Comparison of ENCODE assay signal across 8 cellular contexts in genomic region chr16:82627811-82628339, GRCh38. TPM values are rescaled to one million over a fixed set of nuclear protein-coding genes. Genes with fewer than 3 reads are reported as not detected.
DNase-seq lines count a peak whose midpoint lies in the region; ATAC-seq and TF ChIP-seq lines count a peak whose summit lies in the region.

No MANE protein-coding gene starts in this region.

- H3K9me3 ChIP-seq in MG63: no peaks in the 10 kb centered on the region
- no peaks in the 10 kb centered on the region for H3K9me3 ChIP-seq in ectodermal cell (ENCODE audit: control insufficient read depth, low read length)
- no peaks in the 10 kb centered on the region for H3K9me3 ChIP-seq in left lung
- H3K9me3 ChIP-seq in tibial artery: no peaks in the 10 kb centered on the region

- H3K4me3 ChIP-seq in MG63 (peak overlapping the region; percentile 30), ectodermal cell (ENCODE audit: insufficient read depth, low read depth, low read length) (peak overlapping the region; percentile 51), left lung (peak overlapping the region; percentile 35), tibial artery (peak overlapping the region; percentile 74 to 84)

- H3K4me1 ChIP-seq in ectodermal cell (ENCODE audit: control insufficient read depth, insufficient read depth, low read length): peaks cover 14% of the 10 kb centered on the region
- H3K4me1 ChIP-seq in left lung: peaks cover 7% of the 10 kb centered on the region in 2 donors
- peaks cover 0 to 60% (median 48%) of the 10 kb centered on the region in 4 donors for H3K4me1 ChIP-seq in tibial artery

- peak; percentile 55 for DNase-seq in MG63
- DNase-seq in left lung: peak in 1 of 2 donors; percentile 73
- peak; percentile 41 to 70 for DNase-seq in tibial artery
- no peak for DNase-seq in GM13976 (ENCODE audit: low spot score)
- no peak for DNase-seq in GF-D8 (lab: John Stamatoyannopoulos, UW)
- no peak for DNase-seq in DMS79 (lab: John Stamatoyannopoulos, UW)
- no peak for DNase-seq in NCI-H2107 treated with DMSO at 0.1 percent for 48 hours (lab: John Stamatoyannopoulos, UW; ENCODE audit: unreplicated experiment)

- H3K36me3 ChIP-seq in MG63: no peaks in the 10 kb centered on the region
- H3K36me3 ChIP-seq in ectodermal cell (ENCODE audit: control insufficient read depth, insufficient read depth, low read length): no peaks in the 10 kb centered on the region
- H3K36me3 ChIP-seq in left lung: no peaks in the 10 kb centered on the region
- H3K36me3 ChIP-seq in tibial artery: no peaks in the 10 kb centered on the region

- peak; percentile 67 for ATAC-seq in left lung

- no peak for TF ChIP-seq CTCF in left lung (IDR thresholded peaks at IDR 0.05)
- no peak for TF ChIP-seq CTCF in tibial artery (IDR thresholded peaks at IDR 0.05)
- no peak for TF ChIP-seq CTCF in GM13976 (IDR thresholded peaks at IDR 0.05; ENCODE audit: borderline replicate concordance, control extremely low read depth, extremely low read depth, insufficient read depth, missing control alignments)

- H3K27me3 ChIP-seq in MG63 (no peaks in the 10 kb centered on the region; the same call in 1 of the 2 replicates), ectodermal cell (ENCODE audit: control insufficient read depth, insufficient read depth, low read length, poor library complexity, severe bottlenecking) (peaks cover 53% of the 10 kb centered on the region), left lung (peaks cover 18 to 68% of the 10 kb centered on the region in 2 donors), tibial artery (no peaks in the 10 kb centered on the region)

- in situ Hi-C loops in GM13976 (cut with MboI; ENCODE audit: low sequenced_read_pairs, unreplicated experiment): loop anchor here (25.0 kb wide), 1 partner anchor 584 kb away; no protein-coding TSS in a partner anchor

- intact Hi-C loops in left lung (cut with DNase I) (no loop called here), tibial artery (cut with DNase I; ENCODE audit: low total_unique reads) (loop anchor here (5.0 kb wide), 1 partner anchor 74 kb away; no protein-coding TSS in a partner anchor)

- 14% methylated on average over 29 of the region's 29 CpGs for WGBS in ectodermal cell, 2 experiments

- H3K27ac ChIP-seq in ectodermal cell (ENCODE audit: insufficient read depth, low read depth, low read length, poor library complexity, severe bottlenecking) (no peak overlapping the region), left lung (peak overlapping the region in 1 of 2 donors; percentile 57), tibial artery (peak overlapping the region; percentile 79 to 89)

RNA-seq across cellular contexts. Expression of gene CDH13, which starts 1.1 kb away (rescaled TPM):
- total RNA-seq in MG63 (2014; rRNA removed; shearing (Covaris generic); ENCODE audit: low replicate concordance): 0.89 TPM in 1 of 2 replicates, not detected in the other
- 3.4 TPM for polyA plus RNA-seq in ectodermal cell (2013, experiment 1 of 4)
- 3.6 TPM for polyA plus RNA-seq in ectodermal cell (2013, experiment 2 of 4)
- polyA plus RNA-seq in ectodermal cell (2013, experiment 3 of 4): 5.0 TPM
- 4.2 TPM for polyA plus RNA-seq in ectodermal cell (2013, experiment 4 of 4)
- total RNA-seq in left lung: 10 to 100 TPM in 1 of 2 donors, 1 to 10 TPM in 1; 8.7 to 20.3 TPM

Comparison
In these comparisons a context has a peak if more than half of its experiments do, and no peak if none do; other contexts are left out.
1. DNase-seq: peak in MG63 (single experiment) and tibial artery (2 of 2); none in GM13976 (single experiment), GF-D8 (single experiment), DMS79 (single experiment) and NCI-H2107 treated with DMSO at 0.1 percent for 48 hours (single experiment).
2. Peak in every context shown above with its lines, with median percentiles within 50 percentile points of each other: H3K4me3 ChIP-seq.